7 cellular contexts compared by ENCODE assay signal in the genomic region with DNA sequence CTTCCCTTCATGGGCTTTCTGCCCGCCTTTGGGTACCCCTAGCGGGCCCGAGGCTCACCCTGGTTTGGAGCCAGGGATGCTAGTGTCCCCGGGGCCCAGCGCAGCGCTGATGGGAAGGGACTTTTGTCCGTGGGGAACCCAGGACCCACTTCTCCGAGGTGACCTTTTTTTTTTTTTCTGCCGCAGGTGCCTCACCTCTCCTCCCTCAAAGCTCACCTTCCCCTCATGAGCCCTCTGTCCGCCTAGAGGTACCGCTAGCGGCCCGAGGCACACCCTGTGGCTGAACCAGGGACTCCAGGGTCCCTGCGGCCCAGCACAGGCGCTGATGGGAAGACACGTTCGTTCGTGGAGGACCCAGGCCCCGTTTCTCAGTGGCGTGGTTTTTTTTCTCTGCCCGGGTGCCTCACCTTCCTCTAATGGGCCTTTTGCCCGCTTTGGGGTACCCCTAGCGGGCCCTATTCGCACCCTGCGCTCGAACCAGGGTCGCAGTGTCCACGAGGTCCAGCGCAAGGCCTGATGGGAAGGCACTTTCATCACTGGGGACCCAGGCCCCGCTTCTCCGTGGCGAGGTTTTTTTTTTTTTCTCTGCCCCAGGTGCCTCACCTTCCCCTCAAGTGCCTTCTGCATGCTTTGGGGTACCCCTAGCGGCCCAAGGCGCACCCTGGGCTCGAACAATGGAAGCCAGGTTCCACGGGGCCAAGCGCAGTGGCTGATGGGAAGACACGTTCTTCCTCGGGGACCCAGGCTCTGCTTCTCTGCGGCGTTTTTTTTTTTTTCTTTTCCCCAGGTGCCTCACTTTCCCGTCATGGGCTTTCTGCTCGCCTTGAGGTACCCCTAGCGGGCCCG.
A peak's percentile ranks its signal among the peaks of the same experiment; 100 is the strongest.
DNase-seq lines count a peak whose midpoint lies in the region; ATAC-seq and TF ChIP-seq lines count a peak whose summit lies in the region.
"Not testable (repeated sequence)": the region's sequence is repeated elsewhere in the genome, so short reads cannot be mapped to it uniquely, and the experiment has no call there.

No MANE protein-coding gene starts in this region.

- 74% methylated on average over 39 of the region's 45 CpGs for WGBS in esophagus muscularis mucosa
- WGBS in trophoblast cell (ENCODE audit: extremely low coverage, insufficient coverage, insufficient read length) = no CpG with 5 or more reads among the region's 45 CpGs
- 68 to 77% (median 72%) methylated on average over 37 to 45 of the region's 45 CpGs for WGBS in stomach, 5 donors

- H3K14ac ChIP-seq in trophoblast cell (ENCODE audit: low read length) = not testable (repeated sequence)

- H3K36me3 Mint-ChIP-seq in activated naive CD4-positive, alpha-beta T cell treated with anti-CD3 and anti-CD28 coated beads, Interleukin-2, amount 50 U/mL, for 72 hours = peaks cover 20 to 29% of the 10 kb centered on the region in 2 donors

- H3K27ac ChIP-seq in Panc1 (ENCODE audit: low read length); esophagus muscularis mucosa (replicated peaks in 1 of 4); lower lobe of right lung; trophoblast cell (ENCODE audit: low read depth, low read length); stomach: not testable (repeated sequence)

- H3K9me3 ChIP-seq in Panc1 (ENCODE audit: control insufficient read depth, insufficient read depth, low read depth, low read length); lower lobe of right lung: not testable (repeated sequence)
- peaks cover 0 to 24% (median 0%) of the 10 kb centered on the region in 4 donors for H3K9me3 ChIP-seq in esophagus muscularis mucosa
- peaks cover 31% of the 10 kb centered on the region for H3K9me3 ChIP-seq in trophoblast cell (ENCODE audit: insufficient read depth, low read depth, low read length)
- peaks cover 0 to 62% (median 11%) of the 10 kb centered on the region in 4 donors for H3K9me3 ChIP-seq in stomach

- not testable (repeated sequence) for H3K36me3 ChIP-seq in Panc1 (ENCODE audit: control insufficient read depth, insufficient read depth, low read length); esophagus muscularis mucosa; lower lobe of right lung; trophoblast cell (ENCODE audit: control insufficient read depth in 1 of 2, insufficient read depth in 2 of 2, low read length in 2 of 2); stomach

- not testable (repeated sequence) for H2AK5ac ChIP-seq in trophoblast cell (ENCODE audit: low read length)

- not testable (repeated sequence) for H3K4me1 ChIP-seq in Panc1 (ENCODE audit: control insufficient read depth, insufficient read depth, low read length); esophagus muscularis mucosa; lower lobe of right lung; trophoblast cell (ENCODE audit: control insufficient read depth in 1 of 2, insufficient read depth in 2 of 2, low read length in 2 of 2); stomach

- not testable (repeated sequence) for H3K27ac Mint-ChIP-seq in activated naive CD4-positive, alpha-beta T cell treated with anti-CD3 and anti-CD28 coated beads, Interleukin-2, amount 50 U/mL, for 72 hours

- POLR2A ChIA-PET in Panc1 (lab: Charles Lee) = not testable (repeated sequence)

- not testable (repeated sequence) for TF ChIP-seq POLR2A in esophagus muscularis mucosa (IDR thresholded peaks at IDR 0.05; ENCODE audit: low read depth); stomach (IDR thresholded peaks at IDR 0.05)

- not testable (repeated sequence) for H3K9ac ChIP-seq in trophoblast cell (ENCODE audit: low read length)

- BruUV-seq in Panc1 (replicated peaks; lab: Mats Ljungman, UMichigan) = not testable (repeated sequence)

- ATAC-seq in Panc1 (peak; percentile 53; the same call in 1 of the 2 replicates), left cardiac atrium (peak; percentile 19 to 53), lower lobe of right lung (peak; percentile 43 to 76)
- not testable (repeated sequence) for ATAC-seq in activated naive CD4-positive, alpha-beta T cell treated with anti-CD3 and anti-CD28 coated beads, Interleukin-2, amount 50 U/mL, for 72 hours

- not testable (repeated sequence) for H4K91ac ChIP-seq in trophoblast cell (ENCODE audit: low read depth, low read length)

- H4K12ac ChIP-seq in trophoblast cell (ENCODE audit: low read depth, low read length) = not testable (repeated sequence)

- in situ Hi-C loops in Panc1 (cut with HindIII; ENCODE audit: low pct_unique_long_range_greater_than_20kb, low sequenced_read_pairs) = not testable (repeated sequence)

- intact Hi-C loops in Panc1 (cut with micrococcal nuclease; ENCODE audit: unreplicated experiment); esophagus muscularis mucosa (cut with DNase I); left cardiac atrium (cut with DNase I); lower lobe of right lung (cut with DNase I); stomach (cut with DNase I; ENCODE audit: low total_unique reads): not testable (repeated sequence)

- not testable (repeated sequence) for H3K4ac ChIP-seq in trophoblast cell (ENCODE audit: low read depth, low read length)

- H3K9me3 Mint-ChIP-seq in activated naive CD4-positive, alpha-beta T cell treated with anti-CD3 and anti-CD28 coated beads, Interleukin-2, amount 50 U/mL, for 72 hours = not testable (repeated sequence)

- not testable (repeated sequence) for DNase-seq in Panc1 (ENCODE audit: low read depth, low spot score); left cardiac atrium; lower lobe of right lung; trophoblast cell
- peak; percentile 4 to 54 for DNase-seq in activated naive CD4-positive, alpha-beta T cell treated with anti-CD3 and anti-CD28 coated beads, Interleukin-2, amount 50 U/mL, for 72 hours (ENCODE audit: low spot score in 2 of 2)
- peak; percentile 86 for DNase-seq in esophagus muscularis mucosa (ENCODE audit: extremely low spot score)
- DNase-seq in stomach = peak; percentile 25

- peak overlapping the region; percentile 2 to 16; a peak in 3 of 4 replicates for H3K4me3 ChIP-seq in Panc1 (ENCODE audit: low read depth in 2 of 2, low read length in 2 of 2)
- H3K4me3 ChIP-seq in esophagus muscularis mucosa, lower lobe of right lung, stomach: not testable (repeated sequence)
- peak overlapping the region; percentile 60 for H3K4me3 ChIP-seq in trophoblast cell (ENCODE audit: low read depth, low read length)

- not testable (repeated sequence) for H3K4me2 ChIP-seq in trophoblast cell (ENCODE audit: low read length)

- H3K27me3 ChIP-seq in Panc1 (ENCODE audit: control insufficient read depth, insufficient read depth, low read length); esophagus muscularis mucosa; lower lobe of right lung (ENCODE audit: low read depth); trophoblast cell (ENCODE audit: insufficient read depth, low read length); stomach: not testable (repeated sequence)

- not testable (repeated sequence) for H3K79me1 ChIP-seq in trophoblast cell (ENCODE audit: low read length)

- H4K8ac ChIP-seq in trophoblast cell (ENCODE audit: low read depth, low read length) = not testable (repeated sequence)

- TF ChIP-seq CTCF in Panc1 (IDR thresholded peaks at IDR 0.05); esophagus muscularis mucosa (IDR thresholded peaks at IDR 0.05); lower lobe of right lung (IDR thresholded peaks at IDR 0.05); stomach (IDR thresholded peaks at IDR 0.05): not testable (repeated sequence)

- not testable (repeated sequence) for TF ChIP-seq EP300 in esophagus muscularis mucosa (IDR thresholded peaks at IDR 0.05); stomach (IDR thresholded peaks at IDR 0.05)

- H3K18ac ChIP-seq in trophoblast cell (ENCODE audit: low read length) = not testable (repeated sequence)

- H2AFZ ChIP-seq in trophoblast cell (ENCODE audit: insufficient read depth, low read length, poor library complexity) = not testable (repeated sequence)

- not testable (repeated sequence) for H2BK120ac ChIP-seq in trophoblast cell (ENCODE audit: insufficient read depth, low read length, poor library complexity)

- not testable (repeated sequence) for H2BK5ac ChIP-seq in trophoblast cell (ENCODE audit: low read depth, low read length, poor library complexity)

- CTCF ChIA-PET in Panc1 (lab: Charles Lee) = not testable (repeated sequence)

- not testable (repeated sequence) for H2BK12ac ChIP-seq in trophoblast cell (ENCODE audit: low read length)

- H3K79me2 ChIP-seq in trophoblast cell (ENCODE audit: control insufficient read depth, insufficient read depth, low read length, poor library complexity) = not testable (repeated sequence)

- not testable (repeated sequence) for H3K23ac ChIP-seq in trophoblast cell (ENCODE audit: low read length)
